Comparison of ENCODE assay signal across 1 cellular context in genomic region chr2:68466361-68466777, GRCh38.
TF ChIP-seq lines count a peak whose summit lies in the region.

No MANE protein-coding gene starts in this region.

TF ChIP-seq in H1, 55 proteins besides CTCF, POLR2A, EP300 and RAD21:
- TF ChIP-seq, protein P1, sequence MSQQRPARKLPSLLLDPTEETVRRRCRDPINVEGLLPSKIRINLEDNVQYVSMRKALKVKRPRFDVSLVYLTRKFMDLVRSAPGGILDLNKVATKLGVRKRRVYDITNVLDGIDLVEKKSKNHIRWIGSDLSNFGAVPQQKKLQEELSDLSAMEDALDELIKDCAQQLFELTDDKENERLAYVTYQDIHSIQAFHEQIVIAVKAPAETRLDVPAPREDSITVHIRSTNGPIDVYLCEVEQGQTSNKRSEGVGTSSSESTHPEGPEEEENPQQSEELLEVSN (IDR thresholded peaks at IDR 0.05): no peak
- TF ChIP-seq RNF2 (IDR thresholded peaks at IDR 0.05; ENCODE audit: borderline replicate concordance, low read depth, low read length, missing control alignments, poor library complexity, severe bottlenecking) (no peak), HDAC6 (IDR thresholded peaks at IDR 0.05; ENCODE audit: low read depth, low read length) (no peak), CTBP2 (IDR thresholded peaks at IDR 0.05; ENCODE audit: borderline replicate concordance, insufficient read depth, insufficient read length, low read length) (no peak), TAF1 (IDR thresholded peaks at IDR 0.05; ENCODE audit: low read depth, low read length) (no peak), RBBP5 (IDR thresholded peaks at IDR 0.05; ENCODE audit: borderline replicate concordance, low read depth, low read length) (no peak), BRCA1 (IDR thresholded peaks at IDR 0.05; ENCODE audit: low read depth, low read length) (no peak), MAFK (IDR thresholded peaks at IDR 0.05; ENCODE audit: low read depth, low read length) (no peak), SP1 (IDR thresholded peaks at IDR 0.05; ENCODE audit: low read depth, low read length) (no peak), CHD7 (IDR thresholded peaks at IDR 0.05; ENCODE audit: insufficient replicate concordance, low read length) (no peak), RXRA (IDR thresholded peaks at IDR 0.05; ENCODE audit: insufficient read depth, low read depth, low read length) (no peak), CHD2 (IDR thresholded peaks at IDR 0.05; ENCODE audit: low read length) (no peak), TBP (IDR thresholded peaks at IDR 0.05; ENCODE audit: low read depth, low read length) (no peak), SIRT6 (IDR thresholded peaks at IDR 0.05; ENCODE audit: low read length) (no peak)
TF ChIP-seq in H1: peak in this region for 0.
